ENCODE assay signal across 8 cellular contexts in the genomic region with DNA sequence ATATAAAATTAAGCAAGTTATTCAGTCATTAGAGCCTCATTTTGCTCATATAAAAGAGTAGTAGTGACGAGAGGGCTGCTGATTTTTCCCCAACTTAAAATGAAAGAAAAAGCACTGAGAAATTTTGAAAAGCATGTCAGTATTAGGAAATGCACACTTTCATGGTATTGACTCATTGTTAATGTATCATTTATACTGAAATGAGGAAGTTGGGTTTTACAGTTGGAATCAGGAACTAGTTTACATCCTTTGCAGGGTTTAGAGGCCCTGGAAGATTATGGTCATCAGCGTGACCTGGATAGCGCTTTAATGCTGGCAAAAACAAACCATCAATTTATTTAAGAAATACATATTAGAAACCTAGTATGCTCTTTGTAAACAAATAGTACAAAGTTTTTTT.
DNase-seq lines count a peak whose midpoint lies in the region; ATAC-seq and TF ChIP-seq lines count a peak whose summit lies in the region.

No MANE protein-coding gene starts in this region.

- H3K27ac ChIP-seq in effector memory CD4-positive, alpha-beta T cell (ENCODE audit: insufficient read depth, low read length, poor library complexity, severe bottlenecking): no peak overlapping the region

- DNase-seq in GM12865 (ENCODE audit: low read depth) (peak; percentile 60), Kasumi-1 (lab: John Stamatoyannopoulos, UW) (peak; percentile 95 to 98), dermis blood vessel endothelial cell (peak; percentile 57), NCI-H2227 treated with DMSO at 0.1 percent for 48 hours (lab: John Stamatoyannopoulos, UW) (no peak), activated gamma-delta T cell (lab: John Stamatoyannopoulos, UW) (no peak)
- DNase-seq in effector CD8-positive, alpha-beta T cell (lab: John Stamatoyannopoulos, UW): no peak
- DNase-seq in effector memory CD4-positive, alpha-beta T cell: no peak

- peak overlapping the region; percentile 8 for H3K4me3 ChIP-seq in GM12865 (ENCODE audit: low read depth, low read length)
- no peak overlapping the region for H3K4me3 ChIP-seq in effector memory CD4-positive, alpha-beta T cell (ENCODE audit: insufficient read depth, low read depth, low read length, poor library complexity, severe bottlenecking)

- no peaks in the 10 kb centered on the region for H3K27me3 ChIP-seq in effector memory CD4-positive, alpha-beta T cell (replicated peaks; ENCODE audit: control insufficient read depth, insufficient read depth, low read length, poor library complexity, severe bottlenecking)

- H3K9me3 ChIP-seq in effector memory CD4-positive, alpha-beta T cell (ENCODE audit: control insufficient read depth, low read length): no peaks in the 10 kb centered on the region

- no peaks in the 10 kb centered on the region for H3K4me1 ChIP-seq in effector memory CD4-positive, alpha-beta T cell (ENCODE audit: control insufficient read depth, insufficient read depth, low read length, poor library complexity, severe bottlenecking)

- no peak for TF ChIP-seq CTCF in GM12865 (IDR thresholded peaks at IDR 0.05; ENCODE audit: insufficient read depth, low read depth, low read length, missing control alignments)

- ATAC-seq in GM21528 (IDR thresholded peaks at IDR 0.05; ENCODE audit: low FRiP score, unreplicated experiment): peak; percentile 59

- H3K36me3 ChIP-seq in effector memory CD4-positive, alpha-beta T cell (ENCODE audit: control insufficient read depth, insufficient read depth, low read length): no peaks in the 10 kb centered on the region

Comparison
In these comparisons a context has a peak if more than half of its experiments do, and no peak if none do; other contexts are left out.
1. DNase-seq: peak in GM12865 (single experiment), Kasumi-1 (2 of 2) and dermis blood vessel endothelial cell (single experiment); none in effector CD8-positive, alpha-beta T cell (single experiment), effector memory CD4-positive, alpha-beta T cell (0 of 3), NCI-H2227 treated with DMSO at 0.1 percent for 48 hours (single experiment) and activated gamma-delta T cell (single experiment).